ENCODE assay signal across 25 cellular contexts in genomic region chr4:23500876-23501275, GRCh38.
"Had no signal": no experiment of that assay in that cellular context is flagged by ENCODE, and none has a peak within 500 bp of the region (broad histone marks: within the 10 kb centered on the region; RNA-seq: fewer than 3 reads in every experiment).

No MANE protein-coding gene starts in this region.

- H3K4me1 ChIP-seq: right lobe of liver had no signal

- H3K4me2 ChIP-seq: hepatocyte had no signal

- FAIRE-seq: astrocyte, endothelial cell of umbilical vein, urothelium cell line had no signal

- H3K9me3 ChIP-seq: neutrophil, right lobe of liver had no signal

- H3K4me3 ChIP-seq: hepatocyte, right lobe of liver, thoracic aorta had no signal

- ATAC-seq: activated CD8-positive, alpha-beta T cell treated with anti-CD3 and anti-CD28 coated beads for 36 hours; activated T-cell treated with anti-CD3 and anti-CD28 coated beads, Interleukin-2, amount 50 U/mL, for 4 hours; activated T-helper 17 cell treated with anti-CD3 and anti-CD28 coated beads, Interleukin-2, amount 50 U/mL, for 72 hours; right lobe of liver; stimulated activated naive CD8-positive, alpha-beta T cell treated with anti-CD3 and anti-CD28 coated beads, Interleukin-15, Interleukin-2, amounts not matched to agents 100 U/mL and 50 U/mL, for 24 hours; WTC11 had no signal

- H3K36me3 ChIP-seq: neutrophil, right lobe of liver, thoracic aorta had no signal

- DNase-seq: activated CD4-positive, alpha-beta T cell treated with anti-CD3 and anti-CD28 coated beads for 1 hour; activated CD4-positive, alpha-beta T cell treated with anti-CD3 and anti-CD28 coated beads, Interleukin-2, amount 50 U/mL, for 1 hour; activated CD8-positive, alpha-beta T cell treated with anti-CD3 and anti-CD28 coated beads for 36 hours; activated gamma-delta T cell treated with Interleukin-2 at 50 U/mL for 16 hours; activated naive CD4-positive, alpha-beta T cell treated with anti-CD3 and anti-CD28 coated beads, Interleukin-2, amount 50 U/mL, for 16 hours; activated T-cell treated with anti-CD3 and anti-CD28 coated beads, Interleukin-2, amount 50 U/mL, for 4 hours; amniotic stem cell; central memory CD4-positive, alpha-beta T cell; foreskin fibroblast; islet precursor cell; mammary epithelial cell; nephron progenitor cell; right lobe of liver; stimulated activated CD4-positive, alpha-beta T cell treated with anti-CD3 and anti-CD28 coated beads, Interleukin-4, amount 100 ng/mL, for 1 hour; stimulated activated naive CD8-positive, alpha-beta T cell treated with anti-CD3 and anti-CD28 coated beads, Interleukin-15, Interleukin-2, amounts not matched to agents 100 U/mL and 50 U/mL, for 24 hours; T-helper 2 cell; trophoblast cell had no signal

- H3K79me2 ChIP-seq: hepatocyte had no signal

- H2AFZ ChIP-seq: hepatocyte had no signal

- H3K27me3 ChIP-seq: hepatocyte, neutrophil, right lobe of liver had no signal

- H3K27ac ChIP-seq: hepatocyte, neutrophil, right lobe of liver, thoracic aorta had no signal
